Comparison of ENCODE assay signal across 22 cellular contexts in genomic region chr3:121330586-121330985, GRCh38.
"Had no signal": no experiment of that assay in that cellular context is flagged by ENCODE, and none has a peak within 500 bp of the region (broad histone marks: within the 10 kb centered on the region; RNA-seq: fewer than 3 reads in every experiment).

No MANE protein-coding gene starts in this region.

- H3K4me3 Mint-ChIP-seq: activated CD4-positive, alpha-beta memory T cell treated with anti-CD3 and anti-CD28 coated beads, Interleukin-2, amount 10 ng/mL, durations not matched to agents 7 days and 5 days; activated CD4-positive, alpha-beta T cell treated with anti-CD3 and anti-CD28 coated beads for 36 hours; activated naive CD4-positive, alpha-beta T cell treated with anti-CD3 and anti-CD28 coated beads for 36 hours; activated naive CD8-positive, alpha-beta T cell; activated T-helper 17 cell treated with anti-CD3 and anti-CD28 coated beads, Interleukin-2, amount 50 U/mL, for 72 hours had no signal

- H3K9me3 Mint-ChIP-seq: activated CD4-positive, alpha-beta memory T cell treated with anti-CD3 and anti-CD28 coated beads, Interleukin-2, amount 10 ng/mL, durations not matched to agents 7 days and 5 days; activated naive CD4-positive, alpha-beta T cell treated with anti-CD3 and anti-CD28 coated beads for 36 hours; activated T-helper 17 cell treated with anti-CD3 and anti-CD28 coated beads, Interleukin-2, amount 50 U/mL, for 72 hours had no signal

- H3K27ac ChIP-seq: brain microvascular endothelial cell, WERI-Rb-1 had no signal

- H3K9me3 ChIP-seq: SK-N-SH had no signal

- H3K27ac Mint-ChIP-seq: activated CD4-positive, alpha-beta memory T cell treated with anti-CD3 and anti-CD28 coated beads, Interleukin-2, amount 10 ng/mL, durations not matched to agents 7 days and 5 days; activated CD4-positive, alpha-beta T cell treated with anti-CD3 and anti-CD28 coated beads for 36 hours; activated naive CD4-positive, alpha-beta T cell treated with anti-CD3 and anti-CD28 coated beads for 36 hours; activated naive CD8-positive, alpha-beta T cell; activated T-helper 17 cell treated with anti-CD3 and anti-CD28 coated beads, Interleukin-2, amount 50 U/mL, for 72 hours had no signal

- H3K4me2 ChIP-seq: SK-N-SH had no signal

- H3K27me3 ChIP-seq: brain microvascular endothelial cell had no signal

- H3K9ac ChIP-seq: SK-N-SH had no signal

- H3K36me3 ChIP-seq: brain microvascular endothelial cell, WERI-Rb-1 had no signal

- ATAC-seq: activated CD4-positive, alpha-beta T cell treated with anti-CD3 and anti-CD28 coated beads for 36 hours; activated T-helper 17 cell treated with anti-CD3 and anti-CD28 coated beads, Interleukin-2, amount 50 U/mL, for 72 hours had no signal

- H3K36me3 Mint-ChIP-seq: activated naive CD8-positive, alpha-beta T cell had no signal

- DNase-seq: activated CD4-positive, alpha-beta memory T cell treated with anti-CD3 and anti-CD28 coated beads, Interleukin-2, amount 10 ng/mL, durations not matched to agents 7 days and 5 days; activated CD4-positive, alpha-beta T cell treated with anti-CD3 and anti-CD28 coated beads for 36 hours; activated CD4-positive, alpha-beta T cell treated with anti-CD3 and anti-CD28 coated beads, Interleukin-2, amount 50 U/mL, for 1 hour; activated gamma-delta T cell; activated naive CD4-positive, alpha-beta T cell treated with anti-CD3 and anti-CD28 coated beads for 36 hours; activated T-cell treated with anti-CD3 and anti-CD28 coated beads for 4 hours; activated T-cell treated with anti-CD3 and anti-CD28 coated beads, Interleukin-2, amount 50 U/mL, for 48 hours; brain microvascular endothelial cell; cerebellar nuclear complex; Kasumi-1; NCI-H1048; NCI-H2029; NCI-H345; NCI-H510A; NCI-H526 treated with DMSO at 0.1 percent for 48 hours; NCI-H82; SIG-M5; SK-N-SH; T-helper 1 cell; WERI-Rb-1 had no signal

- H3K4me1 Mint-ChIP-seq: activated CD4-positive, alpha-beta memory T cell treated with anti-CD3 and anti-CD28 coated beads, Interleukin-2, amount 10 ng/mL, durations not matched to agents 7 days and 5 days; activated CD4-positive, alpha-beta T cell treated with anti-CD3 and anti-CD28 coated beads for 36 hours; activated T-helper 17 cell treated with anti-CD3 and anti-CD28 coated beads, Interleukin-2, amount 50 U/mL, for 72 hours had no signal
